20 cellular contexts compared by ENCODE assay signal in the genomic region with DNA sequence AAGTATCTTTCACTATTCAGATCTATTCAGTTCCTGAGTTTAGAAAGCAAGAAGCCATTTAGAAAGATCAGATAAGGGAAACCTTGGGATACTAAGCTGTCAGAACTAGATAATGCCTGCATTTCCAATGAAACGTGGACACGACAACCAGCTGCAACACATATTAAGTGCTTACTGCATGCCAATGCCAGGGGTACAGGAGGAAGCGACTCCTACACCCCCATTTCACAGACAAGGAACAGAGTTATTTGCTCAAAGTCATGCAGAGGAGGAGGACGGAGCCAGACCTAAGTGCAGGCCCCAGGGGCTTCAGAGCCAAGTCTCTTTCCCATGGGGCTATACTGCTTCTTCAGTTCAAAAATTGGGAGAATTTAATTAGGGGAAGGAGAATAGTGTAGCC.
DNase-seq lines count a peak whose midpoint lies in the region; ATAC-seq, FAIRE-seq and TF ChIP-seq lines count a peak whose summit lies in the region.
"Had no signal": no experiment of that assay in that cellular context is flagged by ENCODE, and none has a peak within 500 bp of the region (broad histone marks: within the 10 kb centered on the region; RNA-seq: fewer than 3 reads in every experiment).

No MANE protein-coding gene starts in this region.

- no peak overlapping the region for H2BK20ac ChIP-seq in H9 (ENCODE audit: low read depth, low read length, poor library complexity, severe bottlenecking)

- in situ Hi-C loops in K562 (cut with MboI) = no loop called here

- no peak overlapping the region for H3K4me2 ChIP-seq in K562 (ENCODE audit: insufficient read depth, low read length)
- H3K4me2 ChIP-seq in H9 (ENCODE audit: insufficient read depth, insufficient read length, low read length) = no peak overlapping the region

- WGBS in K562 (ENCODE audit: insufficient coverage, low coverage, missing lambda C conversion rate) = 1% methylated on average over 4 of the region's 4 CpGs
- WGBS in H9 (ENCODE audit: extremely low coverage, insufficient read length, low lambda C conversion rate) = no CpG with 5 or more reads among the region's 4 CpGs

- no peaks in the 10 kb centered on the region for H3K36me3 ChIP-seq in K562 (ENCODE audit: control insufficient read depth, insufficient read depth, low read length)
- H3K36me3 ChIP-seq: heart left ventricle, upper lobe of right lung had no signal

- no peak overlapping the region for H2AFZ ChIP-seq in K562 (ENCODE audit: low read depth, low read length)
- H2AFZ ChIP-seq in H9 (ENCODE audit: low read length) = no peak overlapping the region

- TF ChIP-seq RAD21 in K562 (CRISPR knock-in tag; conservative IDR thresholded peaks at IDR 0.05 in 1 of 2, IDR thresholded peaks at IDR 0.05 in 1 of 2) = no peak

- H3K4me3 Mint-ChIP-seq in natural killer cell treated with Interleukin-12 subunit alpha and Interleukin-12 subunit beta and Interleukin-15 and Interleukin-18, amount 100 ng/mL, for 72 hours = peak overlapping the region; percentile 62
- no peak overlapping the region; a peak in 1 of 5 replicates for H3K4me3 Mint-ChIP-seq in H9

- H3K27me3 ChIP-seq in K562 (ENCODE audit: control insufficient read depth in 2 of 2, insufficient read depth in 2 of 2, low read length in 2 of 2) (peaks cover 7 to 20% of the 10 kb centered on the region in 2 experiments; a peak in 3 of 5 replicates), H9 (ENCODE audit: insufficient read depth, low read length) (no peaks in the 10 kb centered on the region), foreskin keratinocyte (peaks cover 18% of the 10 kb centered on the region)
- H3K27me3 ChIP-seq: heart left ventricle, upper lobe of right lung had no signal

- H3K23me2 ChIP-seq in H9 (ENCODE audit: insufficient read length, low read depth, low read length, poor library complexity, severe bottlenecking) = no peaks in the 10 kb centered on the region

- FAIRE-seq in K562 (lab: Jason Lieb, UNC) = no peak

- TF ChIP-seq EP300 in K562 (IDR thresholded peaks at IDR 0.05; ENCODE audit: low read length) = no peak

- ATAC-seq in K562 (no peak), foreskin keratinocyte (no peak)
- no peak for ATAC-seq in natural killer cell treated with Interleukin-12 subunit alpha and Interleukin-12 subunit beta and Interleukin-15 and Interleukin-18, amount 100 ng/mL, for 72 hours

- H4K20me1 ChIP-seq in K562 (replicated peaks; ENCODE audit: control insufficient read depth, insufficient read depth, low read length) (peaks cover 22% of the 10 kb centered on the region), H9 (ENCODE audit: control insufficient read depth, insufficient read depth, insufficient read length) (no peaks in the 10 kb centered on the region)

- H3K79me1 ChIP-seq in H9 (ENCODE audit: insufficient read depth, low read depth, low read length, poor library complexity, severe bottlenecking) = no peaks in the 10 kb centered on the region

- no peak overlapping the region for H2BK5ac ChIP-seq in H9 (ENCODE audit: insufficient read length, low read length)

- H3K27me3 Mint-ChIP-seq in natural killer cell treated with Interleukin-12 subunit alpha and Interleukin-12 subunit beta and Interleukin-15 and Interleukin-18, amount 100 ng/mL, for 72 hours = no peaks in the 10 kb centered on the region
- H3K27me3 Mint-ChIP-seq in H9 (ENCODE audit: low read depth) = no peaks in the 10 kb centered on the region; the same call in 1 of the 2 replicates

- intact Hi-C loops in K562 (cut with micrococcal nuclease) = no loop called here

- H2AK5ac ChIP-seq in H9 (ENCODE audit: insufficient read length, low read length) = no peak overlapping the region

- peak overlapping the region in 1 of 2 donors; percentile 96 for H3K27ac Mint-ChIP-seq in natural killer cell treated with Interleukin-12 subunit alpha and Interleukin-12 subunit beta and Interleukin-15 and Interleukin-18, amount 100 ng/mL, for 72 hours
- H3K27ac Mint-ChIP-seq in H9 = no peak overlapping the region; a peak in 1 of 7 replicates

- no peak overlapping the region for H4K5ac ChIP-seq in H9 (ENCODE audit: insufficient read length, low read depth, low read length)

- no peak overlapping the region for H4K91ac ChIP-seq in H9 (ENCODE audit: insufficient read length, low read depth, low read length)

- no peak overlapping the region for H2BK120ac ChIP-seq in H9 (ENCODE audit: low read depth, low read length, poor library complexity, severe bottlenecking)

- no peak overlapping the region for H2BK15ac ChIP-seq in H9 (ENCODE audit: low read depth, low read length)

- no peaks in the 10 kb centered on the region; a peak in 1 of 5 replicates for H3K4me1 ChIP-seq in K562 (replicated peaks in 1 of 2; ENCODE audit: control insufficient read depth in 2 of 2, insufficient read depth in 2 of 2, low read length in 2 of 2)
- H3K4me1 ChIP-seq in H9 (ENCODE audit: insufficient read depth, low read length) = no peaks in the 10 kb centered on the region
- H3K4me1 ChIP-seq in foreskin keratinocyte = no peaks in the 10 kb centered on the region

- TF ChIP-seq CTCF in K562 (IDR thresholded peaks at IDR 0.05 in 2 of 3, conservative IDR thresholded peaks at IDR 0.05 in 1 of 3; ENCODE audit: insufficient read depth in 2 of 3, low read depth in 1 of 3, low read length in 3 of 3) (no peak), H9 (conservative IDR thresholded peaks at IDR 0.05) (no peak), foreskin keratinocyte (conservative IDR thresholded peaks at IDR 0.05) (no peak)

- H3K27ac ChIP-seq in K562 (ENCODE audit: extremely low read depth, low read depth, low read length) (no peak overlapping the region), H9 (ENCODE audit: insufficient read length, low read depth, low read length) (no peak overlapping the region), foreskin keratinocyte (no peak overlapping the region)
- H3K27ac ChIP-seq: upper lobe of right lung had no signal

- no peak overlapping the region for H3K23ac ChIP-seq in H9 (ENCODE audit: insufficient read length, low read depth, low read length)

- H3K4me1 Mint-ChIP-seq in natural killer cell treated with Interleukin-12 subunit alpha and Interleukin-12 subunit beta and Interleukin-15 and Interleukin-18, amount 100 ng/mL, for 72 hours (ENCODE audit: low read depth in 2 of 2) = peaks cover 84 to 98% of the 10 kb centered on the region in 2 donors
- peaks cover 26 to 28% of the 10 kb centered on the region in 2 experiments for H3K4me1 Mint-ChIP-seq in H9

- BruUV-seq in K562 (replicated peaks; lab: Mats Ljungman, UMichigan) = no TSS peak

- H3K4me3 ChIP-seq in K562 = no peak overlapping the region
- H3K4me3 ChIP-seq: heart left ventricle, lung, upper lobe of right lung had no signal

- POLR2A ChIA-PET in K562 (lab: Yijun Ruan, JAX) = interaction anchor here (0.6 kb wide), 1 partner anchor 36 kb away, joined by 3 read pairs; no protein-coding TSS in a partner anchor

- H3K14ac ChIP-seq in H9 (ENCODE audit: insufficient read depth, low read length) = no peak overlapping the region

- H4K8ac ChIP-seq in H9 (replicated peaks; ENCODE audit: insufficient read length, low read depth, low read length) = no peak overlapping the region

- CTCF ChIA-PET in K562 (lab: Yijun Ruan, JAX; ENCODE audit: low intra/inter-chr PET ratio) = no interaction called here

- no peak overlapping the region for H3K18ac ChIP-seq in H9 (ENCODE audit: insufficient read length, low read depth, low read length)

- H3K56ac ChIP-seq in H9 (ENCODE audit: insufficient read length, low read depth, low read length) = no peak overlapping the region

- no peak overlapping the region for H2BK12ac ChIP-seq in H9 (ENCODE audit: insufficient read length, low read depth, low read length)

- no peaks in the 10 kb centered on the region for H3K9me3 ChIP-seq in K562 (replicated peaks; ENCODE audit: control insufficient read depth, insufficient read depth, low read depth, low read length)
- H3K9me3 ChIP-seq in H9 (ENCODE audit: control insufficient read depth, low read depth, low read length) = no peaks in the 10 kb centered on the region
- H3K9me3 ChIP-seq: upper lobe of right lung had no signal

- no peaks in the 10 kb centered on the region for H3K9me3 Mint-ChIP-seq in natural killer cell treated with Interleukin-12 subunit alpha and Interleukin-12 subunit beta and Interleukin-15 and Interleukin-18, amount 100 ng/mL, for 72 hours
- peaks cover 17 to 24% of the 10 kb centered on the region in 2 experiments for H3K9me3 Mint-ChIP-seq in H9

- H3K79me2 ChIP-seq in K562 (ENCODE audit: control insufficient read depth, insufficient read depth, low read length) (no peaks in the 10 kb centered on the region), H9 (ENCODE audit: insufficient read depth, low read length) (no peaks in the 10 kb centered on the region)

- H3K9me1 ChIP-seq in K562 (ENCODE audit: control insufficient read depth, insufficient read depth, low read length) = no peaks in the 10 kb centered on the region

- no peak overlapping the region for H3T11ph ChIP-seq in H9 (ENCODE audit: low read length)

- TF ChIP-seq POLR2A in K562 (conservative IDR thresholded peaks at IDR 0.05) = no peak

- H3K9ac ChIP-seq in K562 (ENCODE audit: insufficient read depth in 1 of 2, low read depth in 2 of 2, low read length in 2 of 2) = no peak overlapping the region
- H3K9ac ChIP-seq in H9 (ENCODE audit: extremely low read depth, insufficient read length, low read length) = no peak overlapping the region

- DNase-seq in NCI-H2171 treated with DMSO at 0.1 percent for 48 hours (lab: John Stamatoyannopoulos, UW) (peak; percentile 66), NCI-H2171 (lab: John Stamatoyannopoulos, UW) (no peak), NCI-H146 treated with DMSO at 0.1 percent for 48 hours (lab: John Stamatoyannopoulos, UW; ENCODE audit: unreplicated experiment) (peak; percentile 85), K562 (ENCODE audit: extremely low read depth in 1 of 4, low spot score in 3 of 4) (no peak), H9 (no peak), superior temporal gyrus (ENCODE audit: extremely low spot score) (no peak), foreskin keratinocyte (no peak)
- DNase-seq in natural killer cell treated with Interleukin-12 subunit alpha and Interleukin-12 subunit beta and Interleukin-15 and Interleukin-18, amount 100 ng/mL, for 72 hours (ENCODE audit: low spot score) = peak; percentile 34
- DNase-seq: 8988T; activated CD4-positive, alpha-beta T cell treated with anti-CD3 and anti-CD28 coated beads, Interleukin-2, amount 50 U/mL, for 48 hours; effector CD8-positive, alpha-beta T cell; IMR-90; MM.1S; NCI-H2029 treated with DMSO at 0.1 percent for 48 hours; NCI-H510A; RPMI8226; stimulated activated CD4-positive, alpha-beta T cell treated with anti-CD3 and anti-CD28 coated beads, Interleukin-1b, Interleukin-23, amount 100 ng/mL, for 48 hours; upper lobe of right lung had no signal

- H3K4ac ChIP-seq in H9 (ENCODE audit: low read depth, low read length) = no peak overlapping the region

- no peaks in the 10 kb centered on the region for H3K36me3 Mint-ChIP-seq in natural killer cell treated with Interleukin-12 subunit alpha and Interleukin-12 subunit beta and Interleukin-15 and Interleukin-18, amount 100 ng/mL, for 72 hours
- H3K36me3 Mint-ChIP-seq in H9 (ENCODE audit: insufficient read depth in 1 of 3, low read depth in 3 of 3) = peaks cover 4 to 23% (median 8%) of the 10 kb centered on the region in 3 experiments; a peak in 6 of 7 replicates

TF ChIP-seq in K562, 482 proteins besides CTCF, POLR2A, EP300 and RAD21:
- TF ChIP-seq PHB2 (IDR thresholded peaks at IDR 0.05; ENCODE audit: low read depth) (no peak), ZKSCAN8 (CRISPR knock-in tag; IDR thresholded peaks at IDR 0.05) (peak; percentile 93)

Comparison
In these comparisons a context has a peak if more than half of its experiments do, and no peak if none do; other contexts are left out.
1. DNase-seq: peak in NCI-H2171 treated with DMSO at 0.1 percent for 48 hours (single experiment), NCI-H146 treated with DMSO at 0.1 percent for 48 hours (single experiment) and natural killer cell treated with Interleukin-12 subunit alpha and Interleukin-12 subunit beta and Interleukin-15 and Interleukin-18, amount 100 ng/mL, for 72 hours (single experiment); none in NCI-H2171 (single experiment), K562 (0 of 4), H9 (single experiment), superior temporal gyrus (single experiment) and foreskin keratinocyte (0 of 2).